In the genomic region with DNA sequence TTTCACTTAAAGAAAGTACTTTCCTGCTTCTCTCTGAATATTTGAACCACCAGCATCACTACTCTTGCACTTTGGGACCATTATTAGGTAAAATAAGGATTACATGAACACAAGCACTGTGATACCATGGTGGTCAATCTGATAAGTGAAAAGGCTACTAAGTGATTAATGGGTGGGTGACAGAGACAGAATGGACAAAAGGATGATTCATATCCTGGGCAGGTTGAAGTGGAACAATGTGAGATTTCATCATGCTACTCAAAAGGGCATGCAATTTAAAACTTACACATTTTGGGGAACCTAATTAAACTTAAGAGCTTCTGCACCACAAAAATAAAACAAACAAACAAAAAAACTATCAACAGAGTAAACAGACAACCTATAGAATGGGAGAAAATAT, we compare ENCODE assay signal across 21 cellular contexts.
"Had no signal": no experiment of that assay in that cellular context is flagged by ENCODE, and none has a peak within 500 bp of the region (broad histone marks: within the 10 kb centered on the region; RNA-seq: fewer than 3 reads in every experiment).

No MANE protein-coding gene starts in this region.

- H3K27ac Mint-ChIP-seq: activated B cell treated with CpG ODN at 0.5 μM for 24 hours; activated CD4-positive, alpha-beta T cell treated with anti-CD3 and anti-CD28 coated beads, Interleukin-2, amount 10 ng/mL, durations not matched to agents 24 days and 14 days; activated CD8-positive, alpha-beta T cell treated with anti-CD3 and anti-CD28 coated beads, Interleukin-2, amount 10 ng/mL, durations not matched to agents 7 days and 5 days; activated naive CD4-positive, alpha-beta T cell treated with anti-CD3 and anti-CD28 coated beads, Interleukin-2, amount 50 U/mL, for 24 hours; activated T-cell treated with anti-CD3 and anti-CD28 coated beads, Interleukin-2, amount 50 U/mL, for 24 hours; dendritic cell treated with granulocyte-macrophage colony-stimulating factor and Interleukin-4, amounts not matched to agents 40 ng/mL and 50 ng/mL, for 4 days; stimulated activated naive B cell treated with anti-CD40 and anti-IgM and Interleukin-4, amounts not matched to agents 10 μg/mL and 1 μg/mL and 100 μg/mL, for 72 hours; T-helper 2 cell treated with Interferon-gamma antibody and Interleukin-4, amounts not matched to agents 5 μg/mL and 100 μg/mL, for 36 hours had no signal

- H3K4me3 ChIP-seq: adrenal gland, cardiac muscle cell, lung, thoracic aorta had no signal

- H3K27ac ChIP-seq: adrenal gland, cardiac muscle cell, thoracic aorta had no signal

- H3K9me3 ChIP-seq: adrenal gland had no signal

- H3K4me1 Mint-ChIP-seq: activated B cell treated with CpG ODN at 0.5 μM for 24 hours; activated naive CD4-positive, alpha-beta T cell treated with anti-CD3 and anti-CD28 coated beads, Interleukin-2, amount 50 U/mL, for 24 hours; stimulated activated naive B cell treated with anti-CD40 and anti-IgM and Interleukin-4, amounts not matched to agents 10 μg/mL and 1 μg/mL and 100 μg/mL, for 72 hours had no signal

- H3K4me3 Mint-ChIP-seq: activated B cell treated with CpG ODN at 0.5 μM for 24 hours; activated CD4-positive, alpha-beta T cell treated with anti-CD3 and anti-CD28 coated beads, Interleukin-2, amount 10 ng/mL, durations not matched to agents 24 days and 14 days; activated CD8-positive, alpha-beta T cell treated with anti-CD3 and anti-CD28 coated beads, Interleukin-2, amount 10 ng/mL, durations not matched to agents 7 days and 5 days; activated naive CD4-positive, alpha-beta T cell treated with anti-CD3 and anti-CD28 coated beads, Interleukin-2, amount 50 U/mL, for 24 hours; activated T-cell treated with anti-CD3 and anti-CD28 coated beads, Interleukin-2, amount 50 U/mL, for 24 hours; dendritic cell treated with granulocyte-macrophage colony-stimulating factor and Interleukin-4, amounts not matched to agents 40 ng/mL and 50 ng/mL, for 4 days; stimulated activated naive B cell treated with anti-CD40 and anti-IgM and Interleukin-4, amounts not matched to agents 10 μg/mL and 1 μg/mL and 100 μg/mL, for 72 hours; T-helper 2 cell treated with Interferon-gamma antibody and Interleukin-4, amounts not matched to agents 5 μg/mL and 100 μg/mL, for 36 hours had no signal

- H3K4me1 ChIP-seq: adrenal gland had no signal

- ATAC-seq: activated CD8-positive, alpha-beta T cell treated with anti-CD3 and anti-CD28 coated beads, Interleukin-2, amount 10 ng/mL, durations not matched to agents 7 days and 5 days; stimulated activated naive B cell treated with anti-CD40 and anti-IgM and Interleukin-4, amounts not matched to agents 10 μg/mL and 1 μg/mL and 100 μg/mL, for 72 hours had no signal

- FAIRE-seq: endothelial cell of umbilical vein had no signal

- H3K27me3 Mint-ChIP-seq: activated B cell treated with CpG ODN at 0.5 μM for 24 hours; activated naive CD4-positive, alpha-beta T cell treated with anti-CD3 and anti-CD28 coated beads, Interleukin-2, amount 50 U/mL, for 24 hours; activated T-cell treated with anti-CD3 and anti-CD28 coated beads, Interleukin-2, amount 50 U/mL, for 24 hours; dendritic cell treated with granulocyte-macrophage colony-stimulating factor and Interleukin-4, amounts not matched to agents 40 ng/mL and 50 ng/mL, for 4 days had no signal

- DNase-seq: activated B cell treated with CpG ODN at 0.5 μM for 24 hours; activated CD4-positive, alpha-beta T cell treated with anti-CD3 and anti-CD28 coated beads, Interleukin-2, amount 10 ng/mL, durations not matched to agents 24 days and 14 days; activated CD8-positive, alpha-beta T cell treated with anti-CD3 and anti-CD28 coated beads, Interleukin-2, amount 10 ng/mL, durations not matched to agents 7 days and 5 days; activated effector memory CD4-positive, alpha-beta T cell treated with anti-CD3 and anti-CD28 coated beads, Interleukin-2, amount 50 U/mL, for 16 hours; activated T-cell treated with anti-CD3 and anti-CD28 coated beads, Interleukin-2, amount 50 U/mL, for 24 hours; adrenal gland; effector memory CD4-positive, alpha-beta T cell; foreskin melanocyte; hypothalamus; islet precursor cell; occipital lobe; posterior cingulate gyrus; retina; stimulated activated naive B cell treated with anti-CD40 and anti-IgM and Interleukin-4, amounts not matched to agents 10 μg/mL and 1 μg/mL and 100 μg/mL, for 72 hours had no signal

- H3K27me3 ChIP-seq: adrenal gland, cardiac muscle cell had no signal

- H3K36me3 ChIP-seq: adrenal gland, cardiac muscle cell, thoracic aorta had no signal
